In genomic region chr12:114759635-114760034, GRCh38 we compare ENCODE assay signal across 24 cellular contexts.
"Had no signal": no experiment of that assay in that cellular context is flagged by ENCODE, and none has a peak within 500 bp of the region (broad histone marks: within the 10 kb centered on the region; RNA-seq: fewer than 3 reads in every experiment).

No MANE protein-coding gene starts in this region.

- H3K79me2 ChIP-seq: hepatocyte had no signal

- H3K27me3 ChIP-seq: colonic mucosa, esophagus muscularis mucosa, foreskin keratinocyte, gastroesophageal sphincter, heart left ventricle, hepatocyte, left lung, neural progenitor cell, right atrium auricular region, spleen, testis, tibial artery, upper lobe of left lung had no signal

- H3K27ac Mint-ChIP-seq: dendritic cell treated with granulocyte-macrophage colony-stimulating factor and Interleukin-4, amounts not matched to agents 40 ng/mL and 50 ng/mL, for 4 days; natural killer cell; neural progenitor cell; stimulated activated memory B cell treated with anti-CD40 and anti-IgM and Interleukin-4, amounts not matched to agents 10 μg/mL and 1 μg/mL and 100 μg/mL, for 72 hours had no signal

- H3K9me3 ChIP-seq: colonic mucosa, esophagus muscularis mucosa, gastroesophageal sphincter, heart left ventricle, left lung, prostate gland, right atrium auricular region, spleen, testis, tibial artery, upper lobe of left lung had no signal

- ATAC-seq: gastroesophageal sphincter; heart left ventricle; left cardiac atrium; left lung; natural killer cell; sciatic nerve; stimulated activated memory B cell treated with anti-CD40 and anti-IgM and Interleukin-4, amounts not matched to agents 10 μg/mL and 1 μg/mL and 100 μg/mL, for 72 hours; stimulated activated naive CD8-positive, alpha-beta T cell treated with anti-CD3 and anti-CD28 coated beads, Interleukin-15, Interleukin-2, amounts not matched to agents 100 U/mL and 50 U/mL, for 24 hours had no signal

- H3K4me1 Mint-ChIP-seq: natural killer cell; stimulated activated memory B cell treated with anti-CD40 and anti-IgM and Interleukin-4, amounts not matched to agents 10 μg/mL and 1 μg/mL and 100 μg/mL, for 72 hours had no signal

- H3K4me3 Mint-ChIP-seq: dendritic cell treated with granulocyte-macrophage colony-stimulating factor and Interleukin-4, amounts not matched to agents 40 ng/mL and 50 ng/mL, for 4 days; natural killer cell; neural progenitor cell; stimulated activated memory B cell treated with anti-CD40 and anti-IgM and Interleukin-4, amounts not matched to agents 10 μg/mL and 1 μg/mL and 100 μg/mL, for 72 hours had no signal

- H3K36me3 Mint-ChIP-seq: natural killer cell; neural progenitor cell; stimulated activated memory B cell treated with anti-CD40 and anti-IgM and Interleukin-4, amounts not matched to agents 10 μg/mL and 1 μg/mL and 100 μg/mL, for 72 hours had no signal

- H3K4me3 ChIP-seq: colonic mucosa, esophagus muscularis mucosa, gastroesophageal sphincter, heart left ventricle, hepatocyte, left lung, neural progenitor cell, prostate gland, right atrium auricular region, spleen, testis, tibial artery, upper lobe of left lung had no signal

- DNase-seq: colonic mucosa; effector CD8-positive, alpha-beta T cell; heart left ventricle; left cardiac atrium; left lung; mesendoderm; natural killer cell; spleen; stimulated activated CD4-positive, alpha-beta T cell treated with anti-CD3 and anti-CD28 coated beads, Interleukin-4, amount 100 ng/mL, for 4 hours; stimulated activated naive CD8-positive, alpha-beta T cell treated with anti-CD3 and anti-CD28 coated beads, Interleukin-15, Interleukin-2, amounts not matched to agents 100 U/mL and 50 U/mL, for 24 hours; substantia nigra; testis; tibial artery; upper lobe of left lung had no signal

- H3K27ac ChIP-seq: colonic mucosa, esophagus muscularis mucosa, foreskin keratinocyte, gastroesophageal sphincter, heart left ventricle, hepatocyte, left lung, neural progenitor cell, prostate gland, right atrium auricular region, spleen, testis, tibial artery, upper lobe of left lung had no signal

- H3K9me3 Mint-ChIP-seq: dendritic cell treated with granulocyte-macrophage colony-stimulating factor and Interleukin-4, amounts not matched to agents 40 ng/mL and 50 ng/mL, for 4 days; neural progenitor cell; stimulated activated memory B cell treated with anti-CD40 and anti-IgM and Interleukin-4, amounts not matched to agents 10 μg/mL and 1 μg/mL and 100 μg/mL, for 72 hours had no signal

- H2AFZ ChIP-seq: hepatocyte, neural progenitor cell had no signal

- H3K4me2 ChIP-seq: hepatocyte, neural progenitor cell had no signal

- H3K9ac ChIP-seq: neural progenitor cell had no signal

- H3K36me3 ChIP-seq: colonic mucosa, esophagus muscularis mucosa, gastroesophageal sphincter, heart left ventricle, left lung, neural progenitor cell, prostate gland, right atrium auricular region, spleen, tibial artery, upper lobe of left lung had no signal

- H3K27me3 Mint-ChIP-seq: stimulated activated memory B cell treated with anti-CD40 and anti-IgM and Interleukin-4, amounts not matched to agents 10 μg/mL and 1 μg/mL and 100 μg/mL, for 72 hours had no signal

- H3K4me1 ChIP-seq: colonic mucosa, foreskin keratinocyte, left lung, prostate gland, spleen, testis, tibial artery had no signal
